Comparison of ENCODE assay signal across 8 cellular contexts in genomic region chr17:50634123-50634914, GRCh38. TPM values are rescaled to one million over a fixed set of nuclear protein-coding genes. Genes with fewer than 3 reads are reported as not detected.
DNase-seq lines count a peak whose midpoint lies in the region; ATAC-seq, FAIRE-seq and TF ChIP-seq lines count a peak whose summit lies in the region.

Gene ABCC3, plus strand, starts transcription at chr17:50634881. Its CDS starts 56 bp downstream, at chr17:50634937.

- H3K9ac ChIP-seq in SK-N-MC (ENCODE audit: insufficient read length): no peak within 1 kb of the TSS

- peak within 1 kb of the TSS; percentile 43 for H3K4me3 ChIP-seq in GM12875 (ENCODE audit: low read depth, low read length)
- peak within 1 kb of the TSS; percentile 43 for H3K4me3 ChIP-seq in SK-N-MC
- H3K4me3 ChIP-seq in pancreas: peak within 1 kb of the TSS; percentile 26 to 81 (median 53)

- no peak for TF ChIP-seq CTCF in GM12875 (IDR thresholded peaks at IDR 0.05; ENCODE audit: borderline replicate concordance, insufficient read depth, low read depth, low read length)
- TF ChIP-seq CTCF in foreskin keratinocyte (conservative IDR thresholded peaks at IDR 0.05): no peak
- TF ChIP-seq CTCF in pancreas (IDR thresholded peaks at IDR 0.05): no peak

- no peak within 1 kb of the TSS for H3K27ac ChIP-seq in SK-N-MC
- H3K27ac ChIP-seq in foreskin keratinocyte: no peak within 1 kb of the TSS
- H3K27ac ChIP-seq in pancreas: peak within 1 kb of the TSS; percentile 64 to 85 (median 79)

- no peak for DNase-seq in SK-N-MC (ENCODE audit: low read depth, low spot score)
- DNase-seq in foreskin keratinocyte: no peak
- peak; percentile 67 to 87 (median 81) for DNase-seq in pancreas
- DNase-seq in activated naive CD4-positive, alpha-beta T cell treated with anti-CD3 and anti-CD28 coated beads, Interleukin-2, amount 50 U/mL, for 16 hours: no peak

- H3K4me1 ChIP-seq in foreskin keratinocyte (peaks cover 26% of the 10 kb centered on the region), pancreas (peaks cover 14 to 31% (median 25%) of the 10 kb centered on the region in 3 donors)

- WGBS in pancreas, 2 donors: 16 to 21% methylated on average over 42 to 50 of the region's 50 CpGs

- FAIRE-seq in pancreas (lab: Jason Lieb, UNC): no peak

- ATAC-seq in foreskin keratinocyte: no peak
- ATAC-seq in pancreas: peak; percentile 56 to 67 (median 62)
- ATAC-seq in HG03460 (IDR thresholded peaks at IDR 0.05; ENCODE audit: unreplicated experiment): no peak
- ATAC-seq in GM21381 (IDR thresholded peaks at IDR 0.05; ENCODE audit: unreplicated experiment): no peak
- ATAC-seq in HG02623 (IDR thresholded peaks at IDR 0.05; ENCODE audit: unreplicated experiment): no peak

- H3K9me3 ChIP-seq in SK-N-MC (ENCODE audit: low read depth, low read length) (no peaks in the 10 kb centered on the region), pancreas (no peaks in the 10 kb centered on the region)

- intact Hi-C loops in pancreas (cut with DNase I): loop anchor here in 1 of 3 donors (5.0 kb wide), 1 partner anchor 58 kb away; no protein-coding TSS in a partner anchor

- H3K27me3 ChIP-seq in foreskin keratinocyte (no peaks in the 10 kb centered on the region), pancreas (no peaks in the 10 kb centered on the region)

- no peaks in the 10 kb centered on the region for H3K36me3 ChIP-seq in SK-N-MC (ENCODE audit: insufficient read depth, low read length)
- H3K36me3 ChIP-seq in pancreas: no peaks in the 10 kb centered on the region

RNA-seq across cellular contexts. Expression of gene ABCC3, which starts in this region (rescaled TPM):
- total RNA-seq in foreskin keratinocyte (22.5 and 28.4 TPM in 2 replicates), pancreas (100 to 1,000 TPM in 1 of 6 donors, 10 to 100 TPM in 5; 47.2 to 103 (median 83.4) TPM)
- polyA plus RNA-seq in foreskin keratinocyte (19.7 and 24.1 TPM in 2 replicates), pancreas (100 to 1,000 TPM; 163 to 209 TPM)

Comparison
In these comparisons a context has a peak if more than half of its experiments do, and no peak if none do; other contexts are left out.
1. DNase-seq: peak in pancreas (6 of 6); none in SK-N-MC (single experiment), foreskin keratinocyte (0 of 2) and activated naive CD4-positive, alpha-beta T cell treated with anti-CD3 and anti-CD28 coated beads, Interleukin-2, amount 50 U/mL, for 16 hours (single experiment).
2. H3K27ac ChIP-seq: peak in pancreas (4 of 4); none in SK-N-MC (single experiment) and foreskin keratinocyte (single experiment).
3. ATAC-seq: peak in pancreas (4 of 4); none in foreskin keratinocyte (single experiment), HG03460 (single experiment), GM21381 (single experiment) and HG02623 (single experiment).
4. Peak in every context shown above with its lines, with median percentiles within 50 percentile points of each other: H3K4me3 ChIP-seq.